19 cellular contexts compared by ENCODE assay signal in genomic region chr4:102566426-102566825, GRCh38.
A peak's percentile ranks its signal among the peaks of the same experiment; 100 is the strongest.
DNase-seq lines count a peak whose midpoint lies in the region; ATAC-seq and TF ChIP-seq lines count a peak whose summit lies in the region.
"Had no signal": no experiment of that assay in that cellular context is flagged by ENCODE, and none has a peak within 500 bp of the region (broad histone marks: within the 10 kb centered on the region; RNA-seq: fewer than 3 reads in every experiment).

No MANE protein-coding gene starts in this region.

- intact Hi-C loops in CD4-positive, alpha-beta T cell (cut with DNase I, micrococcal nuclease) = no loop called here

- DNase-seq in CD4-positive, alpha-beta T cell = no peak
- DNase-seq in T-helper 17 cell = no peak
- peak; percentile 5 for DNase-seq in kidney glomerular epithelial cell (lab: John Stamatoyannopoulos, UW)
- DNase-seq in natural killer cell treated with Interleukin-12 subunit alpha and Interleukin-12 subunit beta and Interleukin-15 and Interleukin-18, amount 100 ng/mL, for 72 hours (ENCODE audit: low spot score) = no peak
- DNase-seq in MG63 = no peak
- no peak for DNase-seq in NCI-H2227 treated with DMSO at 0.1 percent for 48 hours (lab: John Stamatoyannopoulos, UW)
- DNase-seq: ACHN, AML-193, Calu3, IMR-90, Kasumi-1, NCI-H1105, NCI-H1694 treated with DMSO at 0.1 percent for 48 hours, NCI-H2107, NCI-H226, NCI-H526 treated with DMSO at 0.1 percent for 48 hours, SHP77 had no signal

- H3K27me3 Mint-ChIP-seq in CD4-positive, alpha-beta T cell = no peaks in the 10 kb centered on the region
- H3K27me3 Mint-ChIP-seq in T-helper 17 cell = no peaks in the 10 kb centered on the region
- no peaks in the 10 kb centered on the region for H3K27me3 Mint-ChIP-seq in natural killer cell treated with Interleukin-12 subunit alpha and Interleukin-12 subunit beta and Interleukin-15 and Interleukin-18, amount 100 ng/mL, for 72 hours

- no peaks in the 10 kb centered on the region for H3K9me3 Mint-ChIP-seq in CD4-positive, alpha-beta T cell
- no peaks in the 10 kb centered on the region for H3K9me3 Mint-ChIP-seq in natural killer cell treated with Interleukin-12 subunit alpha and Interleukin-12 subunit beta and Interleukin-15 and Interleukin-18, amount 100 ng/mL, for 72 hours

- peak overlapping the region; percentile 12 for H3K27ac Mint-ChIP-seq in CD4-positive, alpha-beta T cell
- peak overlapping the region; percentile 92 for H3K27ac Mint-ChIP-seq in T-helper 17 cell
- peak overlapping the region; percentile 68 to 79 for H3K27ac Mint-ChIP-seq in natural killer cell treated with Interleukin-12 subunit alpha and Interleukin-12 subunit beta and Interleukin-15 and Interleukin-18, amount 100 ng/mL, for 72 hours

- no peaks in the 10 kb centered on the region for H3K27me3 ChIP-seq in CD4-positive, alpha-beta T cell (ENCODE audit: control insufficient read depth, insufficient read depth, low read length)
- no peaks in the 10 kb centered on the region for H3K27me3 ChIP-seq in MG63

- no peaks in the 10 kb centered on the region for H3K9me3 ChIP-seq in CD4-positive, alpha-beta T cell (ENCODE audit: control insufficient read depth, low read length)
- H3K9me3 ChIP-seq in T-helper 17 cell (ENCODE audit: control insufficient read depth, low read length, poor library complexity, severe bottlenecking) (peaks cover 5% of the 10 kb centered on the region), MG63 (no peaks in the 10 kb centered on the region)
- H3K9me3 ChIP-seq: HAP-1 had no signal

- H3K4me3 ChIP-seq in MG63 = no peak overlapping the region
- H3K4me3 ChIP-seq: HAP-1 had no signal

- ATAC-seq in CD4-positive, alpha-beta T cell (ENCODE audit: poor library complexity) = no peak
- ATAC-seq in T-helper 17 cell (no peak), HG02938 (IDR thresholded peaks at IDR 0.05; ENCODE audit: unreplicated experiment) (no peak)
- ATAC-seq in natural killer cell treated with Interleukin-12 subunit alpha and Interleukin-12 subunit beta and Interleukin-15 and Interleukin-18, amount 100 ng/mL, for 72 hours = no peak

- peaks cover 80% of the 10 kb centered on the region for H3K36me3 Mint-ChIP-seq in CD4-positive, alpha-beta T cell (ENCODE audit: low read depth)
- peaks cover 3% of the 10 kb centered on the region for H3K36me3 Mint-ChIP-seq in T-helper 17 cell (ENCODE audit: low read depth)
- H3K36me3 Mint-ChIP-seq in natural killer cell treated with Interleukin-12 subunit alpha and Interleukin-12 subunit beta and Interleukin-15 and Interleukin-18, amount 100 ng/mL, for 72 hours = peaks cover 22% of the 10 kb centered on the region

- TF ChIP-seq CTCF in CD4-positive, alpha-beta T cell (IDR thresholded peaks at IDR 0.05) = no peak

- H3K4me1 Mint-ChIP-seq in CD4-positive, alpha-beta T cell (ENCODE audit: low read depth) = peaks cover 52% of the 10 kb centered on the region
- peaks cover 42% of the 10 kb centered on the region for H3K4me1 Mint-ChIP-seq in T-helper 17 cell
- peaks cover 43 to 48% of the 10 kb centered on the region in 2 donors for H3K4me1 Mint-ChIP-seq in natural killer cell treated with Interleukin-12 subunit alpha and Interleukin-12 subunit beta and Interleukin-15 and Interleukin-18, amount 100 ng/mL, for 72 hours (ENCODE audit: low read depth in 2 of 2)

- H3K36me3 ChIP-seq in MG63 = peaks cover 13% of the 10 kb centered on the region
- H3K36me3 ChIP-seq: HAP-1 had no signal

- H3K27ac ChIP-seq in CD4-positive, alpha-beta T cell (ENCODE audit: low read depth, low read length) = no peak overlapping the region

- CTCF ChIA-PET in CD4-positive, alpha-beta T cell (lab: Charles Lee) = no interaction called here

- POLR2A ChIA-PET in CD4-positive, alpha-beta T cell (lab: Charles Lee) = no interaction called here

- H3K4me3 Mint-ChIP-seq in CD4-positive, alpha-beta T cell = peak overlapping the region; percentile 8
- H3K4me3 Mint-ChIP-seq in T-helper 17 cell = peak overlapping the region; percentile 45
- no peak overlapping the region for H3K4me3 Mint-ChIP-seq in natural killer cell treated with Interleukin-12 subunit alpha and Interleukin-12 subunit beta and Interleukin-15 and Interleukin-18, amount 100 ng/mL, for 72 hours

Comparison
In these comparisons a context has a peak if more than half of its experiments do, and no peak if none do; other contexts are left out.
1. H3K27ac Mint-ChIP-seq: peak in every context shown above with its lines; median percentile 92 in T-helper 17 cell; 74 in natural killer cell treated with Interleukin-12 subunit alpha and Interleukin-12 subunit beta and Interleukin-15 and Interleukin-18, amount 100 ng/mL, for 72 hours; 12 in CD4-positive, alpha-beta T cell.